Comparison of ENCODE assay signal across 9 cellular contexts in the genomic region with DNA sequence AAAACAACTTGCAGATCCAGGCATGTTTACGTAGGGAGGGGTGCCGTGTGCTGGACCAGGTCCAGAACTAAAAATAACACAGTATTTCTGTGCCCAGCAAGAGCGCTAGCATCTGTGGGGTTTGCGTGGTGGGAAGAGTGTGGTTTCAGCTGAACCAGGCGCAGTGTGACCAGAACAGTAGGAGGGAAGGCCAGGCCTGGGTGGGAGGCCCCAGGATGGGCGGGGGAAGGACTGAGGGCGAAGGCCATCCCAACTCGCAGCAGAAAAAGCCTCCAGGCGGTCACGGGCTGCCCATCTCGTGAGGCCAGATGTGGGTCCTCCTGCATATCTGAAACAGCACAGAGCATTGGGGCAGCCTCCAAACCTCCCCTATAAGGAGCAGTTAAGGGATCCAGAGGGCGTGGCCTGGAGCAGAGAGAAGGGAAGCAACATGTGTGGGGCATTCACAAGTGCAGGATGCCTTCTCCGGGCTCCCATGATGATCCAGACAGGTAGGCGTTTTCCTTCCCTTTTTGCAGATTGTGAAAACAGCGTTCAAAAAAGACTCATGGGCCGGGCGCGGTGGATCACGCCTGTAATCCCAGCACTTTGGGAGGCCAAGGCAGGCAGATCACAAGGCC. TPM values are rescaled to one million over a fixed set of nuclear protein-coding genes. Genes with fewer than 3 reads are reported as not detected.
DNase-seq lines count a peak whose midpoint lies in the region; ATAC-seq, FAIRE-seq and TF ChIP-seq lines count a peak whose summit lies in the region.
"Had no signal": no experiment of that assay in that cellular context is flagged by ENCODE, and none has a peak within 500 bp of the region (broad histone marks: within the 10 kb centered on the region; RNA-seq: fewer than 3 reads in every experiment).

No MANE protein-coding gene starts in this region.

- H2AFZ ChIP-seq in K562 (ENCODE audit: low read depth, low read length), result no peak overlapping the region
- H2AFZ ChIP-seq in HepG2 (ENCODE audit: low read length), result no peak overlapping the region

- H3K27me3 ChIP-seq in K562 (ENCODE audit: control insufficient read depth in 2 of 2, insufficient read depth in 2 of 2, low read length in 2 of 2), result peaks cover 0 to 11% of the 10 kb centered on the region in 2 experiments; a peak in 1 of 5 replicates
- peaks cover 0 to 5% of the 10 kb centered on the region in 2 experiments; a peak in 1 of 5 replicates for H3K27me3 ChIP-seq in HepG2 (ENCODE audit: control insufficient read depth in 1 of 2, insufficient read depth in 2 of 2, low read length in 2 of 2)
- H3K27me3 ChIP-seq in tibial artery, result no peaks in the 10 kb centered on the region

- peaks cover 0 to 8% of the 10 kb centered on the region in 2 donors for H3K4me1 Mint-ChIP-seq in natural killer cell

- H3K9me3 ChIP-seq in K562 (replicated peaks; ENCODE audit: control insufficient read depth, insufficient read depth, low read depth, low read length) (no peaks in the 10 kb centered on the region; the same call in 1 of the 2 replicates), HepG2 (ENCODE audit: low read length) (no peaks in the 10 kb centered on the region), tibial artery (no peaks in the 10 kb centered on the region)

- H3K9me1 ChIP-seq in K562 (ENCODE audit: control insufficient read depth, insufficient read depth, low read length), result no peaks in the 10 kb centered on the region

- no peak overlapping the region for H3K4me3 ChIP-seq in K562
- peak overlapping the region; percentile 43 to 70 (median 45); a peak in 5 of 6 replicates for H3K4me3 ChIP-seq in HepG2 (replicated peaks in 1 of 3; ENCODE audit: insufficient read depth in 1 of 3, low read depth in 2 of 3, low read length in 3 of 3)
- peak overlapping the region in 1 of 2 donors; percentile 3 for H3K4me3 ChIP-seq in tibial artery

- H3K9ac ChIP-seq in K562 (ENCODE audit: insufficient read depth in 1 of 2, low read depth in 2 of 2, low read length in 2 of 2) (no peak overlapping the region), HepG2 (ENCODE audit: insufficient read depth, low read depth, low read length) (peak overlapping the region; percentile 74)

- in situ Hi-C loops in K562 (cut with MboI) (no loop called here), HepG2 (cut with HindIII; ENCODE audit: extremely low pct_ligation_motif_present, low pct_unique_long_range_greater_than_20kb) (loop anchor here (5.0 kb wide), 1 partner anchor 120 kb away; no protein-coding TSS in a partner anchor)

- no peak for TF ChIP-seq RAD21 in K562 (CRISPR knock-in tag; conservative IDR thresholded peaks at IDR 0.05 in 1 of 2, IDR thresholded peaks at IDR 0.05 in 1 of 2)
- no peak for TF ChIP-seq RAD21 in HepG2 (CRISPR knock-in tag; IDR thresholded peaks at IDR 0.05)

- H3K27ac Mint-ChIP-seq in activated naive CD4-positive, alpha-beta T cell treated with anti-CD3 and anti-CD28 coated beads, Interleukin-2, amount 50 U/mL, for 72 hours, result no peak overlapping the region
- H3K27ac Mint-ChIP-seq in natural killer cell, result no peak overlapping the region
- H3K27ac Mint-ChIP-seq: activated T-cell treated with anti-CD3 and anti-CD28 coated beads, Interleukin-2, amount 50 U/mL, for 72 hours had no signal

- WGBS in K562 (ENCODE audit: insufficient coverage, low coverage, missing lambda C conversion rate), result 41% methylated on average over 14 of the region's 19 CpGs
- 16% methylated on average over 14 of the region's 19 CpGs for WGBS in HepG2 (ENCODE audit: low lambda C conversion rate)

- H3K9me3 Mint-ChIP-seq in activated naive CD4-positive, alpha-beta T cell treated with anti-CD3 and anti-CD28 coated beads, Interleukin-2, amount 50 U/mL, for 72 hours, result no peaks in the 10 kb centered on the region
- H3K9me3 Mint-ChIP-seq in natural killer cell, result no peaks in the 10 kb centered on the region
- H3K9me3 Mint-ChIP-seq: activated T-cell treated with anti-CD3 and anti-CD28 coated beads, Interleukin-2, amount 50 U/mL, for 72 hours had no signal

- H3K4me1 ChIP-seq in K562 (replicated peaks in 1 of 2; ENCODE audit: control insufficient read depth in 2 of 2, insufficient read depth in 2 of 2, low read length in 2 of 2) (peaks cover 0 to 14% of the 10 kb centered on the region in 2 experiments; a peak in 3 of 5 replicates), HepG2 (ENCODE audit: insufficient read depth, low read length) (peaks cover 73% of the 10 kb centered on the region), tibial artery (peaks cover 23 to 79% (median 56%) of the 10 kb centered on the region in 4 donors)

- H3K36me3 Mint-ChIP-seq in activated naive CD4-positive, alpha-beta T cell treated with anti-CD3 and anti-CD28 coated beads, Interleukin-2, amount 50 U/mL, for 72 hours, result no peaks in the 10 kb centered on the region
- no peaks in the 10 kb centered on the region for H3K36me3 Mint-ChIP-seq in natural killer cell

- DNase-seq in M059J (ENCODE audit: low read depth) (peak; percentile 37), K562 (ENCODE audit: extremely low read depth in 1 of 4, low spot score in 3 of 4) (peak in 2 of 4 experiments; percentile 16 to 23), HepG2 (ENCODE audit: low spot score) (peak; percentile 75), tibial artery (peak; percentile 69 to 92), NCI-H2196 (lab: John Stamatoyannopoulos, UW; ENCODE audit: unreplicated experiment) (no peak), natural killer cell (no peak)
- DNase-seq in activated naive CD4-positive, alpha-beta T cell treated with anti-CD3 and anti-CD28 coated beads, Interleukin-2, amount 50 U/mL, for 72 hours (ENCODE audit: low spot score in 2 of 2), result no peak
- DNase-seq: activated T-cell treated with anti-CD3 and anti-CD28 coated beads, Interleukin-2, amount 50 U/mL, for 72 hours had no signal

- TF ChIP-seq CTCF in K562 (IDR thresholded peaks at IDR 0.05 in 2 of 3, conservative IDR thresholded peaks at IDR 0.05 in 1 of 3; ENCODE audit: insufficient read depth in 2 of 3, low read depth in 1 of 3, low read length in 3 of 3), result no peak
- TF ChIP-seq CTCF in HepG2 (CRISPR knock-in tag; IDR thresholded peaks at IDR 0.05), result no peak
- peak in 1 of 2 experiments; percentile 2 for TF ChIP-seq CTCF in tibial artery (IDR thresholded peaks at IDR 0.05)
- TF ChIP-seq CTCF in natural killer cell (IDR thresholded peaks at IDR 0.05), result no peak

- H3K36me3 ChIP-seq in K562 (ENCODE audit: control insufficient read depth, insufficient read depth, low read length), result no peaks in the 10 kb centered on the region
- H3K36me3 ChIP-seq in HepG2 (replicated peaks in 1 of 2; ENCODE audit: control insufficient read depth in 1 of 2, insufficient read depth in 2 of 2, low read length in 2 of 2), result no peaks in the 10 kb centered on the region
- no peaks in the 10 kb centered on the region for H3K36me3 ChIP-seq in tibial artery

- H3K27ac ChIP-seq in K562 (ENCODE audit: extremely low read depth, low read depth, low read length), result no peak overlapping the region
- peak overlapping the region; percentile 79 for H3K27ac ChIP-seq in HepG2 (ENCODE audit: extremely low read length, insufficient read depth, low read length)
- H3K27ac ChIP-seq in tibial artery, result peak overlapping the region; percentile 70 to 82
- H3K27ac ChIP-seq: HL-60 had no signal

- FAIRE-seq in K562 (lab: Jason Lieb, UNC), result no peak
- FAIRE-seq in HepG2 (lab: Jason Lieb, UNC), result peak; percentile 60

- no peak for ATAC-seq in K562
- ATAC-seq in HepG2, result peak; percentile 76
- ATAC-seq in activated naive CD4-positive, alpha-beta T cell treated with anti-CD3 and anti-CD28 coated beads, Interleukin-2, amount 50 U/mL, for 72 hours, result no peak
- ATAC-seq in natural killer cell, result no peak

- H3K79me2 ChIP-seq in K562 (ENCODE audit: control insufficient read depth, insufficient read depth, low read length), result no peaks in the 10 kb centered on the region
- peaks cover 4% of the 10 kb centered on the region for H3K79me2 ChIP-seq in HepG2 (ENCODE audit: insufficient read depth, low read length)

- TF ChIP-seq EP300 in K562 (IDR thresholded peaks at IDR 0.05; ENCODE audit: low read length) (no peak), HepG2 (IDR thresholded peaks at IDR 0.05; ENCODE audit: low read depth in 2 of 2, low read length in 2 of 2) (no peak), HepG2 (CRISPR knock-in tag; IDR thresholded peaks at IDR 0.05; ENCODE audit: borderline replicate concordance) (0 out of 2 replicates have a peak, but pooled peaks have one; percentile 16)

- no peak overlapping the region for H3K4me3 Mint-ChIP-seq in natural killer cell
- H3K4me3 Mint-ChIP-seq: activated T-cell treated with anti-CD3 and anti-CD28 coated beads, Interleukin-2, amount 50 U/mL, for 72 hours had no signal

- CTCF ChIA-PET in K562 (lab: Yijun Ruan, JAX; ENCODE audit: low intra/inter-chr PET ratio), result no interaction called here
- CTCF ChIA-PET in HepG2 (lab: Yijun Ruan, JAX; ENCODE audit: low intra/inter-chr PET ratio, low total read pairs), result no interaction called here

- H4K20me1 ChIP-seq in K562 (replicated peaks; ENCODE audit: control insufficient read depth, insufficient read depth, low read length), result no peaks in the 10 kb centered on the region
- no peaks in the 10 kb centered on the region for H4K20me1 ChIP-seq in HepG2 (ENCODE audit: insufficient read depth, low read length)

- POLR2A ChIA-PET in K562 (lab: Yijun Ruan, JAX) (no interaction called here), HepG2 (lab: Yijun Ruan, JAX) (interaction anchor here (0.6 to 3.1 kb wide), 14 partner anchors 10 to 498 kb away, joined by 3 to 29 read pairs (median 5); a partner anchor contains a TSS)

- intact Hi-C loops in K562 (cut with micrococcal nuclease), result no loop called here
- intact Hi-C loops in HepG2 (cut with micrococcal nuclease; ENCODE audit: unreplicated experiment), result loop anchor here (5.0 kb wide), 1 partner anchor 120 kb away; no protein-coding TSS in a partner anchor
- intact Hi-C loops in tibial artery (cut with DNase I; ENCODE audit: low total_unique reads), result no loop called here
- intact Hi-C loops in natural killer cell (cut with micrococcal nuclease), result no loop called here

- TF ChIP-seq POLR2A in K562 (conservative IDR thresholded peaks at IDR 0.05) (no peak), HepG2 (IDR thresholded peaks at IDR 0.05; ENCODE audit: insufficient read depth in 1 of 2, low read depth in 2 of 2, low read length in 2 of 2) (peak; percentile 39 to 63; a peak in 3 of 4 replicates)

- BruUV-seq in K562 (replicated peaks; lab: Mats Ljungman, UMichigan) (no TSS peak), HepG2 (replicated peaks; lab: Mats Ljungman, UMichigan) (no TSS peak)

- H3K27me3 Mint-ChIP-seq in natural killer cell (ENCODE audit: low read depth in 2 of 2), result peaks cover 6 to 13% of the 10 kb centered on the region in 2 donors

- H3K4me2 ChIP-seq in K562 (ENCODE audit: insufficient read depth, low read length), result no peak overlapping the region
- H3K4me2 ChIP-seq in HepG2 (ENCODE audit: low read depth, low read length), result peak overlapping the region; percentile 89

RNA-seq across cellular contexts. Expression of a gene that starts 17.8 kb away (rescaled TPM):
- total RNA-seq in M059J (2014; rRNA removed; shearing (Covaris generic)), result 72.4 and 86.2 TPM in 2 replicates
- total RNA-seq in K562 (2011; cell fraction: chromatin; rRNA removed; ENCODE audit: low replicate concordance), result 1.1 and 6.1 TPM in 2 replicates
- total RNA-seq in K562 (2011; cell fraction: nucleolus; rRNA removed), result 2.9 and 5.0 TPM in 2 replicates
- 2.5 and 2.7 TPM in 2 replicates for total RNA-seq in K562 (2011; cell fraction: nucleoplasm; rRNA removed)
- 0.41 and 0.45 TPM in 2 replicates for total RNA-seq in K562 (2014; rRNA removed)
- total RNA-seq in K562 (2014; rRNA removed; fragmentation: Illumina TruSeq; extraction: Trizol), result 0.29 and 0.62 TPM in 2 replicates
- 0.41 and 0.43 TPM in 2 replicates for total RNA-seq in K562 (2015; rRNA removed; fragmentation: Illumina TruSeq; extraction: Trizol)
- 1.2 and 2.0 TPM in 2 replicates for total RNA-seq in K562 (2021)
- polyA plus RNA-seq in K562 (2011; rRNA removed), result 5.6 and 11.9 TPM in 2 replicates
- polyA plus RNA-seq in K562 (2011; cell fraction: cytosol; rRNA removed), result 5.8 and 12.8 TPM in 2 replicates
- 3.2 and 8.1 TPM in 2 replicates for polyA plus RNA-seq in K562 (2011; cell fraction: nucleus; rRNA removed)
- polyA plus RNA-seq in K562 (2012), result 1.2 and 1.3 TPM in 2 replicates
- polyA plus RNA-seq in K562 (2014; fragmentation: Illumina TruSeq; extraction: Trizol), result 0.42 and 0.65 TPM in 2 replicates
- under 1 TPM; 0.59 to 0.74 TPM for polyA plus RNA-seq in K562 (2014; fragmentation: Nextera tagmentation; extraction: Ambion mirVana)
- 0.49 and 1.2 TPM in 2 replicates for polyA plus RNA-seq in K562 (2014; rRNA removed)
- polyA minus RNA-seq in K562 (2011; rRNA and poly(A)+ RNA removed), result 6.0 and 10.7 TPM in 2 replicates
- 2.6 and 6.0 TPM in 2 replicates for polyA minus RNA-seq in K562 (2011; cell fraction: cytosol; rRNA and poly(A)+ RNA removed)
- polyA minus RNA-seq in K562 (2011; cell fraction: nucleus; rRNA and poly(A)+ RNA removed), result 2.2 and 4.1 TPM in 2 replicates
- 4.3 and 5.8 TPM in 2 replicates for total RNA-seq in HepG2 (2016; rRNA removed; fragmentation: Illumina TruSeq; extraction: Trizol)
- 1.3 and 2.0 TPM in 2 replicates for total RNA-seq in HepG2 (2016; cell fraction: cytosol; rRNA removed; fragmentation: Illumina TruSeq; extraction: Trizol; ENCODE audit: low read depth)
- total RNA-seq in HepG2 (2016; cell fraction: insoluble cytoplasmic fraction; rRNA removed; fragmentation: Illumina TruSeq; extraction: Trizol), result 2.4 and 6.9 TPM in 2 replicates
- 2.1 and 2.4 TPM in 2 replicates for total RNA-seq in HepG2 (2016; cell fraction: membrane; rRNA removed; fragmentation: Illumina TruSeq; extraction: Trizol)
- 5.9 and 6.5 TPM in 2 replicates for total RNA-seq in HepG2 (2016; cell fraction: nucleus; rRNA removed; fragmentation: Illumina TruSeq; extraction: Trizol)
- 38.3 and 40.1 TPM in 2 replicates for polyA plus RNA-seq in HepG2 (2011; rRNA removed)
- polyA plus RNA-seq in HepG2 (2011; cell fraction: cytosol; rRNA removed), result 30.3 and 47.3 TPM in 2 replicates
- 15.2 and 20.2 TPM in 2 replicates for polyA plus RNA-seq in HepG2 (2011; cell fraction: nucleus; rRNA removed)
- polyA plus RNA-seq in HepG2 (2012), result 30.0 and 52.7 TPM in 2 replicates
- 1.4 and 1.8 TPM in 2 replicates for polyA plus RNA-seq in HepG2 (2016; cell fraction: cytosol; fragmentation: Illumina TruSeq; extraction: Trizol; ENCODE audit: low read depth)
- 5.2 and 5.4 TPM in 2 replicates for polyA plus RNA-seq in HepG2 (2016; cell fraction: insoluble cytoplasmic fraction; fragmentation: Illumina TruSeq; extraction: Trizol; ENCODE audit: low read depth)
- 1.9 and 2.4 TPM in 2 replicates for polyA plus RNA-seq in HepG2 (2016; cell fraction: membrane; fragmentation: Illumina TruSeq; extraction: Trizol; ENCODE audit: low read depth)
- polyA plus RNA-seq in HepG2 (2016; cell fraction: nucleus; fragmentation: Illumina TruSeq; extraction: Trizol; ENCODE audit: insufficient read depth, low read depth), result 10.1 and 12.9 TPM in 2 replicates
- 21.6 and 243 TPM in 2 replicates for polyA minus RNA-seq in HepG2 (2011; rRNA and poly(A)+ RNA removed; ENCODE audit: low replicate concordance)
- polyA minus RNA-seq in HepG2 (2011; cell fraction: cytosol; rRNA and poly(A)+ RNA removed), result 12.1 and 13.6 TPM in 2 replicates
- polyA minus RNA-seq in HepG2 (2011; cell fraction: nucleus; rRNA and poly(A)+ RNA removed), result 8.9 and 10.4 TPM in 2 replicates
- 10 to 100 TPM in 1 of 2 donors, 1 to 10 TPM in 1; 3.4 to 27.0 TPM for total RNA-seq in activated naive CD4-positive, alpha-beta T cell treated with anti-CD3 and anti-CD28 coated beads, Interleukin-2, amount 50 U/mL, for 72 hours
- 10 to 100 TPM in 1 of 3 donors, 1 to 10 TPM in 2; 2.1 to 55.9 (median 8.0) TPM for total RNA-seq in natural killer cell

RNA-seq across cellular contexts. Expression of a gene that starts 57.9 kb away (rescaled TPM):
- total RNA-seq in M059J (2014; rRNA removed; shearing (Covaris generic)), result 0.05 TPM in 1 of 2 replicates, not detected in the other
- total RNA-seq in K562 (2011; cell fraction: chromatin; rRNA removed; ENCODE audit: low replicate concordance), result 0.02 TPM in 1 of 2 replicates, not detected in the other
- total RNA-seq in K562 (2011; cell fraction: nucleolus; rRNA removed), result 0.33 TPM in 1 of 2 replicates, not detected in the other
- not detected in 2 replicates for total RNA-seq in K562 (2011; cell fraction: nucleoplasm; rRNA removed)
- total RNA-seq in K562 (2014; rRNA removed) (not detected in 2 replicates), K562 (2014; rRNA removed; fragmentation: Illumina TruSeq; extraction: Trizol) (not detected in 2 replicates), K562 (2015; rRNA removed; fragmentation: Illumina TruSeq; extraction: Trizol) (not detected in 2 replicates), K562 (2021) (0.40 and 0.53 TPM in 2 replicates), HepG2 (2016; rRNA removed; fragmentation: Illumina TruSeq; extraction: Trizol) (0.20 and 0.22 TPM in 2 replicates), natural killer cell (under 1 TPM; 0.14 to 0.95 (median 0.71) TPM)
- polyA plus RNA-seq in K562 (2011; rRNA removed) (not detected in 2 replicates), K562 (2014; fragmentation: Illumina TruSeq; extraction: Trizol) (not detected in 2 replicates), K562 (2014; fragmentation: Nextera tagmentation; extraction: Ambion mirVana) (not detected), K562 (2014; rRNA removed) (not detected in 2 replicates), HepG2 (2011; rRNA removed) (0.25 and 0.63 TPM in 2 replicates)
- 0.04 and 0.07 TPM in 2 replicates for polyA plus RNA-seq in K562 (2011; cell fraction: cytosol; rRNA removed)
- 0.01 TPM in 2 replicates for polyA plus RNA-seq in K562 (2011; cell fraction: nucleus; rRNA removed)
- 0.01 TPM in 2 replicates for polyA plus RNA-seq in K562 (2012)
- polyA minus RNA-seq in K562 (2011; rRNA and poly(A)+ RNA removed), result not detected in 2 replicates
- polyA minus RNA-seq in K562 (2011; cell fraction: cytosol; rRNA and poly(A)+ RNA removed), result not detected in 2 replicates
- polyA minus RNA-seq in K562 (2011; cell fraction: nucleus; rRNA and poly(A)+ RNA removed), result not detected in 2 replicates
- not detected in 2 replicates for total RNA-seq in HepG2 (2016; cell fraction: cytosol; rRNA removed; fragmentation: Illumina TruSeq; extraction: Trizol; ENCODE audit: low read depth)
- total RNA-seq in HepG2 (2016; cell fraction: insoluble cytoplasmic fraction; rRNA removed; fragmentation: Illumina TruSeq; extraction: Trizol), result 0.15 and 0.28 TPM in 2 replicates
- total RNA-seq in HepG2 (2016; cell fraction: membrane; rRNA removed; fragmentation: Illumina TruSeq; extraction: Trizol), result 0.03 and 0.15 TPM in 2 replicates
- total RNA-seq in HepG2 (2016; cell fraction: nucleus; rRNA removed; fragmentation: Illumina TruSeq; extraction: Trizol), result 0.12 and 0.19 TPM in 2 replicates
- polyA plus RNA-seq in HepG2 (2011; cell fraction: cytosol; rRNA removed), result 0.27 and 0.51 TPM in 2 replicates
- 0.79 and 2.1 TPM in 2 replicates for polyA plus RNA-seq in HepG2 (2011; cell fraction: nucleus; rRNA removed)
- polyA plus RNA-seq in HepG2 (2012), result 0.89 and 2.0 TPM in 2 replicates
- 0.08 TPM in 1 of 2 replicates, not detected in the other for polyA plus RNA-seq in HepG2 (2016; cell fraction: cytosol; fragmentation: Illumina TruSeq; extraction: Trizol; ENCODE audit: low read depth)
- 0.23 and 0.40 TPM in 2 replicates for polyA plus RNA-seq in HepG2 (2016; cell fraction: insoluble cytoplasmic fraction; fragmentation: Illumina TruSeq; extraction: Trizol; ENCODE audit: low read depth)
- not detected in 2 replicates for polyA plus RNA-seq in HepG2 (2016; cell fraction: membrane; fragmentation: Illumina TruSeq; extraction: Trizol; ENCODE audit: low read depth)
- 0.08 and 0.84 TPM in 2 replicates for polyA plus RNA-seq in HepG2 (2016; cell fraction: nucleus; fragmentation: Illumina TruSeq; extraction: Trizol; ENCODE audit: insufficient read depth, low read depth)
- 0.21 and 3.2 TPM in 2 replicates for polyA minus RNA-seq in HepG2 (2011; rRNA and poly(A)+ RNA removed; ENCODE audit: low replicate concordance)
- 0.26 and 0.89 TPM in 2 replicates for polyA minus RNA-seq in HepG2 (2011; cell fraction: cytosol; rRNA and poly(A)+ RNA removed)
- polyA minus RNA-seq in HepG2 (2011; cell fraction: nucleus; rRNA and poly(A)+ RNA removed), result 1.5 and 2.4 TPM in 2 replicates
- total RNA-seq in activated naive CD4-positive, alpha-beta T cell treated with anti-CD3 and anti-CD28 coated beads, Interleukin-2, amount 50 U/mL, for 72 hours, result under 1 TPM in 1 of 2 donors, not detected in 1; 0.12 TPM

Comparison
In these comparisons a context has a peak if more than half of its experiments do, and no peak if none do; other contexts are left out.
1. DNase-seq: peak in M059J (single experiment), HepG2 (single experiment) and tibial artery (2 of 2); none in NCI-H2196 (single experiment), activated naive CD4-positive, alpha-beta T cell treated with anti-CD3 and anti-CD28 coated beads, Interleukin-2, amount 50 U/mL, for 72 hours (0 of 2) and natural killer cell (single experiment).